Comparison of ENCODE assay signal across 9 cellular contexts in genomic region chr15:29805043-29805707, GRCh38. TPM values are rescaled to one million over a fixed set of nuclear protein-coding genes. Genes with fewer than 3 reads are reported as not detected.
A peak's percentile ranks its signal among the peaks of the same experiment; 100 is the strongest.
DNase-seq lines count a peak whose midpoint lies in the region.
"Had no signal": no experiment of that assay in that cellular context is flagged by ENCODE, and none has a peak within 500 bp of the region (broad histone marks: within the 10 kb centered on the region; RNA-seq: fewer than 3 reads in every experiment).

No MANE protein-coding gene starts in this region.

- H3K9me3 Mint-ChIP-seq in activated naive CD4-positive, alpha-beta T cell treated with anti-CD3 and anti-CD28 coated beads for 36 hours: peaks cover 2% of the 10 kb centered on the region
- H3K9me3 Mint-ChIP-seq: activated T-helper 1 cell treated with anti-CD3 and anti-CD28 coated beads, Interleukin-12 subunit alpha, Interleukin-12 subunit beta, Interleukin-2, Interleukin-4 antibody, amounts not matched to agents 30 ng/mL and 10 ng/mL and 1 ng/mL, durations not matched to agents 14 hours and 24 hours and 36 hours had no signal

- DNase-seq in NCI-H226 (peak; percentile 59), dermis blood vessel endothelial cell (peak; percentile 75), left kidney (ENCODE audit: low read depth, low spot score) (peak; percentile 38), superior temporal gyrus (ENCODE audit: extremely low spot score) (peak; percentile 94), NAMALWA (ENCODE audit: low spot score) (no peak), cerebellar nuclear complex (lab: John Stamatoyannopoulos, UW) (no peak), KG1 (lab: John Stamatoyannopoulos, UW) (no peak)
- DNase-seq in activated naive CD4-positive, alpha-beta T cell treated with anti-CD3 and anti-CD28 coated beads for 36 hours: no peak

- H3K4me3 Mint-ChIP-seq in activated naive CD4-positive, alpha-beta T cell treated with anti-CD3 and anti-CD28 coated beads for 36 hours: no peak overlapping the region
- H3K4me3 Mint-ChIP-seq: activated T-helper 1 cell treated with anti-CD3 and anti-CD28 coated beads, Interleukin-12 subunit alpha, Interleukin-12 subunit beta, Interleukin-2, Interleukin-4 antibody, amounts not matched to agents 30 ng/mL and 10 ng/mL and 1 ng/mL, durations not matched to agents 14 hours and 24 hours and 36 hours had no signal

- no peak overlapping the region for H3K27ac Mint-ChIP-seq in activated naive CD4-positive, alpha-beta T cell treated with anti-CD3 and anti-CD28 coated beads for 36 hours
- H3K27ac Mint-ChIP-seq: activated T-helper 1 cell treated with anti-CD3 and anti-CD28 coated beads, Interleukin-12 subunit alpha, Interleukin-12 subunit beta, Interleukin-2, Interleukin-4 antibody, amounts not matched to agents 30 ng/mL and 10 ng/mL and 1 ng/mL, durations not matched to agents 14 hours and 24 hours and 36 hours had no signal

- no peaks in the 10 kb centered on the region for H3K36me3 Mint-ChIP-seq in activated naive CD4-positive, alpha-beta T cell treated with anti-CD3 and anti-CD28 coated beads for 36 hours (ENCODE audit: low read depth)

- H3K27me3 Mint-ChIP-seq in activated naive CD4-positive, alpha-beta T cell treated with anti-CD3 and anti-CD28 coated beads for 36 hours (ENCODE audit: low read depth): peaks cover 51% of the 10 kb centered on the region

- CTCF ChIA-PET in activated naive CD4-positive, alpha-beta T cell treated with anti-CD3 and anti-CD28 coated beads for 36 hours (lab: Charles Lee): no interaction called here

- intact Hi-C loops in activated naive CD4-positive, alpha-beta T cell treated with anti-CD3 and anti-CD28 coated beads for 36 hours (cut with micrococcal nuclease): no loop called here

- H3K4me1 Mint-ChIP-seq in activated naive CD4-positive, alpha-beta T cell treated with anti-CD3 and anti-CD28 coated beads for 36 hours (ENCODE audit: low read depth): no peaks in the 10 kb centered on the region

RNA-seq across cellular contexts. Expression of gene TJP1, which starts 17.1 kb away (rescaled TPM):
- total RNA-seq in dermis blood vessel endothelial cell: 122 and 184 TPM in 2 replicates
- not detected for total RNA-seq in activated naive CD4-positive, alpha-beta T cell treated with anti-CD3 and anti-CD28 coated beads for 36 hours
- total RNA-seq: activated T-helper 1 cell treated with anti-CD3 and anti-CD28 coated beads, Interleukin-12 subunit alpha, Interleukin-12 subunit beta, Interleukin-2, Interleukin-4 antibody, amounts not matched to agents 30 ng/mL and 10 ng/mL and 1 ng/mL, durations not matched to agents 14 hours and 24 hours and 36 hours had no signal

Comparison
In these comparisons a context has a peak if more than half of its experiments do, and no peak if none do; other contexts are left out.
1. DNase-seq: peak in NCI-H226 (single experiment), dermis blood vessel endothelial cell (single experiment), left kidney (single experiment) and superior temporal gyrus (single experiment); none in NAMALWA (single experiment), activated naive CD4-positive, alpha-beta T cell treated with anti-CD3 and anti-CD28 coated beads for 36 hours (single experiment), cerebellar nuclear complex (0 of 2) and KG1 (single experiment).
2. RNA of gene TJP1, which starts 17.1 kb away (total RNA-seq): 122 to 184 TPM in dermis blood vessel endothelial cell; not detected in activated naive CD4-positive, alpha-beta T cell treated with anti-CD3 and anti-CD28 coated beads for 36 hours; every median in the first group is over 100 times any median in the second.